In genomic region chr17:57484081-57484666, GRCh38 we compare ENCODE assay signal across 14 cellular contexts.
DNase-seq lines count a peak whose midpoint lies in the region; ATAC-seq and TF ChIP-seq lines count a peak whose summit lies in the region.
"Had no signal": no experiment of that assay in that cellular context is flagged by ENCODE, and none has a peak within 500 bp of the region (broad histone marks: within the 10 kb centered on the region; RNA-seq: fewer than 3 reads in every experiment).

No MANE protein-coding gene starts in this region.

- H3K9me3 ChIP-seq in BLaER1 = no peaks in the 10 kb centered on the region
- H3K9me3 ChIP-seq in KOPT-K1 (ENCODE audit: insufficient read depth, low read length, poor library complexity, severe bottlenecking) = no peaks in the 10 kb centered on the region
- no peaks in the 10 kb centered on the region for H3K9me3 ChIP-seq in body of pancreas
- H3K9me3 ChIP-seq in PC-9 (ENCODE audit: insufficient read depth, low read depth) = no peaks in the 10 kb centered on the region
- H3K9me3 ChIP-seq in vagina = no peaks in the 10 kb centered on the region
- H3K9me3 ChIP-seq: BE2C had no signal

- H3K4me2 ChIP-seq in BLaER1 = peak overlapping the region; percentile 85
- no peak overlapping the region for H3K4me2 ChIP-seq in PC-9

- WGBS in body of pancreas, 2 donors = 69 to 88% methylated on average over 6 of the region's 6 CpGs

- no peak for TF ChIP-seq POLR2A in body of pancreas (IDR thresholded peaks at IDR 0.05)
- no peak for TF ChIP-seq POLR2A in vagina (IDR thresholded peaks at IDR 0.05)

- H4K20me1 ChIP-seq in BLaER1 = peaks cover 94% of the 10 kb centered on the region
- H4K20me1 ChIP-seq in PC-9 (ENCODE audit: insufficient read depth) = no peaks in the 10 kb centered on the region

- intact Hi-C loops in body of pancreas (cut with DNase I) (no loop called here), PC-9 (cut with micrococcal nuclease; ENCODE audit: unreplicated experiment) (no loop called here), Right ventricle myocardium inferior (cut with DNase I) (no loop called here), vagina (cut with DNase I) (no loop called here)

- H3K4me1 ChIP-seq in BLaER1 = peaks cover 100% of the 10 kb centered on the region
- H3K4me1 ChIP-seq in body of pancreas = no peaks in the 10 kb centered on the region
- H3K4me1 ChIP-seq in PC-9 (replicated peaks; ENCODE audit: insufficient read depth) = peaks cover 11% of the 10 kb centered on the region
- no peaks in the 10 kb centered on the region for H3K4me1 ChIP-seq in vagina

- H3F3A ChIP-seq in PC-9 (ENCODE audit: insufficient read depth, low read depth) = no peaks in the 10 kb centered on the region

- in situ Hi-C loops in astrocyte of the spinal cord (cut with HindIII; ENCODE audit: low sequenced_read_pairs) = no loop called here

- H3K4me3 ChIP-seq in BLaER1 (no peak overlapping the region), astrocyte of the spinal cord (ENCODE audit: low read depth, low read length) (no peak overlapping the region), body of pancreas (no peak overlapping the region), PC-9 (no peak overlapping the region), vagina (no peak overlapping the region)

- no TSS peak for BruUV-seq in PC-9 (replicated peaks; lab: Mats Ljungman, UMichigan)

- peak; percentile 43 for DNase-seq in astrocyte of the spinal cord (ENCODE audit: low read depth, low spot score)
- no peak for DNase-seq in body of pancreas
- no peak for DNase-seq in PC-9
- DNase-seq in Right ventricle myocardium inferior (ENCODE audit: missing footprints) = no peak
- no peak for DNase-seq in vagina (ENCODE audit: extremely low spot score in 2 of 2)
- DNase-seq: activated CD4-positive, alpha-beta T cell treated with anti-CD3 and anti-CD28 coated beads for 48 hours; activated T-cell treated with anti-CD3 and anti-CD28 coated beads, Interleukin-2, amount 50 U/mL, for 4 hours; BE2C; foreskin melanocyte; KBM-7; NCI-H1694 treated with DMSO at 0.1 percent for 48 hours had no signal

- peak overlapping the region; percentile 7 to 98 (median 26) for H3K27ac Mint-ChIP-seq in nephron

- ATAC-seq in body of pancreas (no peak), Right ventricle myocardium inferior (no peak)

- no peaks in the 10 kb centered on the region for H3K9me3 Mint-ChIP-seq in nephron
- H3K9me3 Mint-ChIP-seq: activated T-cell treated with anti-CD3 and anti-CD28 coated beads, Interleukin-2, amount 50 U/mL, for 4 hours had no signal

- H3K27me3 Mint-ChIP-seq in nephron (ENCODE audit: low read depth) = peaks cover 97% of the 10 kb centered on the region

- CTCF ChIA-PET in PC-9 (lab: Charles Lee) = no interaction called here

- H3K9me2 ChIP-seq in PC-9 (ENCODE audit: insufficient read depth) = no peaks in the 10 kb centered on the region

- TF ChIP-seq CTCF in astrocyte of the spinal cord (IDR thresholded peaks at IDR 0.05; ENCODE audit: low read depth, low read length) = no peak
- no peak for TF ChIP-seq CTCF in nephron (IDR thresholded peaks at IDR 0.05; ENCODE audit: unreplicated experiment in 3 of 3)
- no peak for TF ChIP-seq CTCF in body of pancreas (IDR thresholded peaks at IDR 0.05)
- no peak for TF ChIP-seq CTCF in PC-9 (conservative IDR thresholded peaks at IDR 0.05)
- no peak for TF ChIP-seq CTCF in vagina (IDR thresholded peaks at IDR 0.05)

- H3K79me2 ChIP-seq in PC-9 (ENCODE audit: low read depth) = no peaks in the 10 kb centered on the region

- no peak overlapping the region for H3K4me3 Mint-ChIP-seq in nephron
- H3K4me3 Mint-ChIP-seq: activated T-cell treated with anti-CD3 and anti-CD28 coated beads, Interleukin-2, amount 50 U/mL, for 4 hours had no signal

- H3K27me3 ChIP-seq in BLaER1 = no peaks in the 10 kb centered on the region
- no peaks in the 10 kb centered on the region for H3K27me3 ChIP-seq in body of pancreas
- peaks cover 21% of the 10 kb centered on the region for H3K27me3 ChIP-seq in PC-9 (ENCODE audit: insufficient read depth, low read depth)
- no peaks in the 10 kb centered on the region for H3K27me3 ChIP-seq in vagina
- H3K27me3 ChIP-seq: BE2C had no signal

- peaks cover 79% of the 10 kb centered on the region for H3K4me1 Mint-ChIP-seq in nephron

- H2AFZ ChIP-seq in PC-9 = no peak overlapping the region

- peaks cover 3% of the 10 kb centered on the region for H3K36me3 Mint-ChIP-seq in nephron (ENCODE audit: low read depth)

- POLR2A ChIA-PET in PC-9 (lab: Charles Lee; ENCODE audit: unreplicated experiment) = no interaction called here

- H3K36me3 ChIP-seq in BLaER1 (peaks cover 88% of the 10 kb centered on the region), KOPT-K1 (ENCODE audit: insufficient read depth, low read length) (peaks cover 34% of the 10 kb centered on the region), body of pancreas (replicated peaks in 1 of 2; ENCODE audit: insufficient read depth in 1 of 2, low read depth in 2 of 2) (no peaks in the 10 kb centered on the region), PC-9 (ENCODE audit: low read depth) (no peaks in the 10 kb centered on the region), vagina (no peaks in the 10 kb centered on the region)
- H3K36me3 ChIP-seq: BE2C had no signal

- H3K9ac ChIP-seq in BLaER1 = peak overlapping the region; percentile 63

- peak overlapping the region; percentile 81 for H3K27ac ChIP-seq in BLaER1
- H3K27ac ChIP-seq in KOPT-K1 (ENCODE audit: low read depth, low read length, poor library complexity, severe bottlenecking) = peak overlapping the region; percentile 95
- H3K27ac ChIP-seq in body of pancreas = no peak overlapping the region
- no peak overlapping the region for H3K27ac ChIP-seq in PC-9
- H3K27ac ChIP-seq in vagina = no peak overlapping the region

Comparison
In these comparisons a context has a peak if more than half of its experiments do, and no peak if none do; other contexts are left out.
1. H3K27ac ChIP-seq: peak in BLaER1 (single experiment) and KOPT-K1 (single experiment); none in body of pancreas (0 of 4), PC-9 (single experiment) and vagina (single experiment).